ENCODE assay signal across 8 cellular contexts in genomic region chr2:236570081-236570979, GRCh38. TPM values are rescaled to one million over a fixed set of nuclear protein-coding genes. Genes with fewer than 3 reads are reported as not detected.
DNase-seq lines count a peak whose midpoint lies in the region; ATAC-seq and TF ChIP-seq lines count a peak whose summit lies in the region.

No MANE protein-coding gene starts in this region.

- H3K27ac ChIP-seq in DND-41 (ENCODE audit: low read length), result peak overlapping the region; percentile 26; the same call in 1 of the 2 replicates
- peak overlapping the region; percentile 54; the same call in 1 of the 2 replicates for H3K27ac ChIP-seq in HUES64 (ENCODE audit: low read depth, low read length)
- peak overlapping the region; percentile 48 for H3K27ac ChIP-seq in duodenal mucosa (ENCODE audit: low read depth, low read length)
- H3K27ac ChIP-seq in ovary, result peak overlapping the region in 1 of 2 donors; percentile 11

- no peaks in the 10 kb centered on the region for H3K9me3 Mint-ChIP-seq in immature natural killer cell

- H3K4me1 ChIP-seq in DND-41 (ENCODE audit: insufficient read depth, low read length), result peaks cover 19% of the 10 kb centered on the region
- peaks cover 46% of the 10 kb centered on the region for H3K4me1 ChIP-seq in HUES64 (ENCODE audit: insufficient read depth, low read length)
- peaks cover 30 to 53% of the 10 kb centered on the region in 2 donors for H3K4me1 ChIP-seq in duodenal mucosa (ENCODE audit: control insufficient read depth in 1 of 2, insufficient read depth in 2 of 2, low read length in 2 of 2)
- H3K4me1 ChIP-seq in ovary (ENCODE audit: insufficient read depth), result peaks cover 2% of the 10 kb centered on the region

- no peak overlapping the region for H2AFZ ChIP-seq in DND-41 (ENCODE audit: low read depth, low read length)

- H3K36me3 ChIP-seq in DND-41 (ENCODE audit: insufficient read depth, low read length) (no peaks in the 10 kb centered on the region), HUES64 (ENCODE audit: insufficient read depth, low read length) (no peaks in the 10 kb centered on the region), duodenal mucosa (ENCODE audit: control insufficient read depth in 1 of 2, insufficient read depth in 2 of 2, low read length in 2 of 2) (no peaks in the 10 kb centered on the region), ovary (no peaks in the 10 kb centered on the region)

- 33% methylated on average over 5 of the region's 6 CpGs for WGBS in HUES64
- 34 to 47% (median 46%) methylated on average over 6 of the region's 6 CpGs for WGBS in ovary, 3 donors

- DNase-seq in DND-41 (no peak), ovary (no peak), HuH-7.5 (ENCODE audit: low spot score) (no peak), immature natural killer cell (no peak), T1000 (lab: John Stamatoyannopoulos, UW) (no peak)
- DNase-seq in stimulated activated CD4-positive, alpha-beta T cell treated with anti-CD3 and anti-CD28 coated beads, Interleukin-1b, Interleukin-23, amount 100 ng/mL, for 48 hours, result no peak

- H3K27me3 ChIP-seq in DND-41 (ENCODE audit: insufficient read depth, low read length, poor library complexity), result no peaks in the 10 kb centered on the region
- H3K27me3 ChIP-seq in HUES64 (ENCODE audit: insufficient read depth, low read length), result peaks cover 42% of the 10 kb centered on the region
- no peaks in the 10 kb centered on the region for H3K27me3 ChIP-seq in duodenal mucosa (ENCODE audit: control insufficient read depth in 1 of 2, insufficient read depth in 2 of 2, low read length in 2 of 2)
- no peaks in the 10 kb centered on the region for H3K27me3 ChIP-seq in ovary

- H3K9ac ChIP-seq in DND-41 (ENCODE audit: low read depth, low read length) (peak overlapping the region; percentile 30; the same call in 1 of the 2 replicates), HUES64 (ENCODE audit: low read depth, low read length) (peak overlapping the region; percentile 27; the same call in 1 of the 2 replicates), duodenal mucosa (ENCODE audit: low read depth in 1 of 2, low read length in 2 of 2) (peak overlapping the region; percentile 36)

- no peak for TF ChIP-seq EP300 in ovary (IDR thresholded peaks at IDR 0.05)

- peaks cover 0 to 5% (median 0%) of the 10 kb centered on the region in 3 donors for H3K27me3 Mint-ChIP-seq in immature natural killer cell (ENCODE audit: low read depth in 3 of 3)

- H3K79me2 ChIP-seq in DND-41 (ENCODE audit: insufficient read depth, low read length), result no peaks in the 10 kb centered on the region

- peaks cover 44 to 45% of the 10 kb centered on the region in 2 donors for H3K4me1 Mint-ChIP-seq in immature natural killer cell

- TF ChIP-seq CTCF in DND-41 (IDR thresholded peaks at IDR 0.05; ENCODE audit: borderline replicate concordance, extremely low read depth, low read length, poor library complexity, severe bottlenecking) (no peak), ovary (IDR thresholded peaks at IDR 0.05) (no peak)

- intact Hi-C loops in ovary (cut with DNase I), result loop anchor here in 2 of 4 donors (5.0 kb wide), 2 partner anchors 72 to 208 kb away; no protein-coding TSS in a partner anchor

- H3K4me3 ChIP-seq in DND-41 (ENCODE audit: low read depth in 1 of 2, low read length in 2 of 2) (no peak overlapping the region), HUES64 (ENCODE audit: low read length) (peak overlapping the region; percentile 52), duodenal mucosa (ENCODE audit: low read depth in 1 of 2, low read length in 2 of 2) (peak overlapping the region; percentile 60 to 65), ovary (peak overlapping the region; percentile 22)

- no peak for ATAC-seq in DND-41 (ENCODE audit: insufficient read depth, low read depth)

- peaks cover 0 to 11% (median 3%) of the 10 kb centered on the region in 3 donors for H3K36me3 Mint-ChIP-seq in immature natural killer cell

- no peak for TF ChIP-seq POLR2A in ovary (IDR thresholded peaks at IDR 0.05)

- H3K27ac Mint-ChIP-seq in immature natural killer cell, result peak overlapping the region in 1 of 6 donors; percentile 93

- no peaks in the 10 kb centered on the region for H3K9me3 ChIP-seq in DND-41 (ENCODE audit: insufficient read depth, low read length, severe bottlenecking)
- no peaks in the 10 kb centered on the region for H3K9me3 ChIP-seq in HUES64 (ENCODE audit: insufficient read depth, low read depth, low read length)
- H3K9me3 ChIP-seq in duodenal mucosa (ENCODE audit: control insufficient read depth in 1 of 2, low read length in 2 of 2), result no peaks in the 10 kb centered on the region
- no peaks in the 10 kb centered on the region for H3K9me3 ChIP-seq in ovary

- peak overlapping the region; percentile 48 for H3K4me2 ChIP-seq in DND-41 (ENCODE audit: insufficient read depth, low read length)

- H3K4me3 Mint-ChIP-seq in immature natural killer cell, result peak overlapping the region in 2 of 5 donors; percentile 89 to 95

- no peaks in the 10 kb centered on the region for H4K20me1 ChIP-seq in DND-41 (ENCODE audit: insufficient read depth, low read length)

RNA-seq across cellular contexts. Expression of gene ACKR3, which starts 0.7 kb away (rescaled TPM):
- polyA plus RNA-seq in HUES64 (2013, experiment 1 of 2), result 4.3 TPM
- polyA plus RNA-seq in HUES64 (2013, experiment 2 of 2), result 6.8 TPM
- total RNA-seq in ovary, result 10 to 100 TPM in 2 of 7 donors, 1 to 10 TPM in 5; 4.6 to 22.7 (median 7.4) TPM
- polyA plus RNA-seq in ovary (10 to 100 TPM; 16.1 to 22.2 TPM), immature natural killer cell (1 to 10 TPM; 3.1 to 7.8 (median 5.9) TPM)

Comparison
In these comparisons a context has a peak if more than half of its experiments do, and no peak if none do; other contexts are left out.
1. H3K4me3 ChIP-seq: peak in HUES64 (single experiment), duodenal mucosa (2 of 2) and ovary (single experiment); none in DND-41 (0 of 2).
2. Peak in every context shown above with its lines, with median percentiles within 50 percentile points of each other: H3K9ac ChIP-seq.